Comparison of ENCODE assay signal across 20 cellular contexts in the genomic region with DNA sequence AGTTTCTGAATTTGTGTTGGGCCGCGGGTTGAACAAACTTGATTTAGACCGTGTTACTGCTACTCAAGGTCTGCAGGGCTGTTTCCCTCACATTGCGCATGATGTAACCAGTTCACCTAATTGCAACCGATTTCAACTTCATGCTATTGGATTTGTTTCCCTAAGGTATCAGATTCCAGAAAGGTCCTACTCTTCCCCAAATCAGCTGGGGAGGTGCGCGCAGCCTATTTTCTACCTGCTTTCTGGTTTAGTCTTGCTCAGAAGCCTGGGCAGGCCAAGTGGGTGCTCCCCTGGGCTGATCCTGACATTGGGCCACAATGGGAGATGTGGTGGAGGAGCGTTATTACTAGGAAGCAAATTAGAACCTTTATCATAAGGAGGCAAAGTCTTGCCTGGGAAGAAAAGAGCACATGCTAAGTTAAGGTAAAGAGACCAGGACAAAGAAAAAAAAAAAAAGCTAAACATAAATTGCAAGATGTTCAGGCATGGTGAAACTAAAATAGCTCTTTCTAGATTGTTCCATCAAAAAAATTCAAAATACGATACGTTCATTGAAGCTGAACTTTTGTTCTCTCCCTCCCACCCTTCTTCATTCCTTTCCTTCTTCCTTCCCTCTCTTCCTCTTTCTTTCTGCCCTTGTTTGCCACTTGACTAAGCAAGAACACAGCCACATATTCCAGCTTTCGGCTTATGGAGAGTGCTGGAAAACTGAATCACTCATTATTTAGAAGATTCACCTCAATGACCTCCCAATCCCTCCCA.
"Had no signal": no experiment of that assay in that cellular context is flagged by ENCODE, and none has a peak within 500 bp of the region (broad histone marks: within the 10 kb centered on the region; RNA-seq: fewer than 3 reads in every experiment).

No MANE protein-coding gene starts in this region.

- H3K9me3 ChIP-seq: esophagus squamous epithelium, mucosa of descending colon, spleen, suprapubic skin had no signal

- H3K9me3 Mint-ChIP-seq: immature natural killer cell had no signal

- H3K4me3 ChIP-seq: esophagus squamous epithelium, mucosa of descending colon, spleen, suprapubic skin had no signal

- H3K27ac Mint-ChIP-seq: activated CD8-positive, alpha-beta T cell treated with anti-CD3 and anti-CD28 coated beads for 36 hours; activated naive CD8-positive, alpha-beta T cell treated with anti-CD3 and anti-CD28 coated beads for 36 hours; activated T-cell treated with anti-CD3 and anti-CD28 coated beads, Interleukin-2, amount 50 U/mL, for 72 hours; immature natural killer cell; progenitor cell of endocrine pancreas had no signal

- H3K27me3 ChIP-seq: esophagus squamous epithelium, spleen, suprapubic skin had no signal

- H3K36me3 Mint-ChIP-seq: immature natural killer cell; naive thymus-derived CD8-positive, alpha-beta T cell had no signal

- ATAC-seq: activated CD8-positive, alpha-beta T cell treated with anti-CD3 and anti-CD28 coated beads for 36 hours; activated T-cell treated with anti-CD3 and anti-CD28 coated beads, Interleukin-2, amount 50 U/mL, for 72 hours; left cardiac atrium; mucosa of descending colon; naive thymus-derived CD8-positive, alpha-beta T cell; right cardiac atrium had no signal

- DNase-seq: activated CD8-positive, alpha-beta memory T cell treated with anti-CD3 and anti-CD28 coated beads, Interleukin-2, amount 50 U/mL, for 4 hours; activated CD8-positive, alpha-beta T cell treated with anti-CD3 and anti-CD28 coated beads for 36 hours; activated gamma-delta T cell treated with Interleukin-2 at 50 U/mL for 16 hours; activated naive CD8-positive, alpha-beta T cell treated with anti-CD3 and anti-CD28 coated beads for 36 hours; activated T-cell treated with anti-CD3 and anti-CD28 coated beads, Interleukin-2, amount 50 U/mL, for 72 hours; aorta; esophagus squamous epithelium; foreskin fibroblast; immature natural killer cell; left cardiac atrium; mucosa of descending colon; naive thymus-derived CD8-positive, alpha-beta T cell; nucleus accumbens; right cardiac atrium; spleen; stimulated activated CD4-positive, alpha-beta T cell treated with anti-CD3 and anti-CD28 coated beads, Interleukin-1b, Interleukin-23, amount 100 ng/mL, for 48 hours; stimulated activated naive CD4-positive, alpha-beta T cell treated with Interleukin-2 at 50 U/mL for 16 hours; T-helper 9 cell had no signal

- H3K36me3 ChIP-seq: esophagus squamous epithelium, spleen, suprapubic skin had no signal

- H3K4me3 Mint-ChIP-seq: activated CD8-positive, alpha-beta T cell treated with anti-CD3 and anti-CD28 coated beads for 36 hours; activated naive CD8-positive, alpha-beta T cell treated with anti-CD3 and anti-CD28 coated beads for 36 hours; activated T-cell treated with anti-CD3 and anti-CD28 coated beads, Interleukin-2, amount 50 U/mL, for 72 hours; immature natural killer cell; naive thymus-derived CD8-positive, alpha-beta T cell had no signal

- H3K27me3 Mint-ChIP-seq: progenitor cell of endocrine pancreas had no signal

- H3K27ac ChIP-seq: esophagus squamous epithelium, spleen, suprapubic skin had no signal

- H3K4me1 Mint-ChIP-seq: immature natural killer cell had no signal
